18 cellular contexts compared by ENCODE assay signal in genomic region chr3:76222115-76222652, GRCh38.
"Had no signal": no experiment of that assay in that cellular context is flagged by ENCODE, and none has a peak within 500 bp of the region (broad histone marks: within the 10 kb centered on the region; RNA-seq: fewer than 3 reads in every experiment).

No MANE protein-coding gene starts in this region.

- H3K9me3 ChIP-seq: adrenal gland, suprapubic skin, transverse colon, uterus had no signal

- H3K27ac ChIP-seq: adrenal gland, cardiac muscle cell, dorsolateral prefrontal cortex, skin epidermis, suprapubic skin, transverse colon, uterus, VCaP had no signal

- ATAC-seq: activated T-cell treated with anti-CD3 and anti-CD28 coated beads, Interleukin-2, amount 50 U/mL, for 72 hours; left colon; right cardiac atrium; stimulated activated naive CD8-positive, alpha-beta T cell treated with anti-CD3 and anti-CD28 coated beads, Interleukin-15, amount 100 ng/mL, for 72 hours had no signal

- H3K4me3 ChIP-seq: adrenal gland, cardiac muscle cell, dorsolateral prefrontal cortex, lung, skin epidermis, suprapubic skin, transverse colon, uterus had no signal

- DNase-seq: activated CD4-positive, CD25-positive, alpha-beta regulatory T cell treated with anti-CD3 and anti-CD28 coated beads, Interleukin-2, amount 50 U/mL, for 72 hours; activated effector memory CD4-positive, alpha-beta T cell treated with anti-CD3 and anti-CD28 coated beads, Interleukin-2, amount 50 U/mL, for 16 hours; activated naive CD4-positive, alpha-beta T cell treated with anti-CD3 and anti-CD28 coated beads, Interleukin-2, amount 50 U/mL, for 16 hours; activated T-cell treated with anti-CD3 and anti-CD28 coated beads, Interleukin-2, amount 50 U/mL, for 72 hours; adrenal gland; dorsolateral prefrontal cortex; left colon; stimulated activated CD4-positive, alpha-beta T cell treated with anti-CD3 and anti-CD28 coated beads, Interleukin-15, amount 100 ng/mL, for 24 hours; stimulated activated CD4-positive, alpha-beta T cell treated with anti-CD3 and anti-CD28 coated beads, Interleukin-2, amount 100 ng/mL, for 48 hours; stimulated activated naive CD8-positive, alpha-beta T cell treated with anti-CD3 and anti-CD28 coated beads, Interleukin-15, amount 100 ng/mL, for 72 hours; transverse colon; uterus had no signal

- H3K27me3 ChIP-seq: adrenal gland, dorsolateral prefrontal cortex, suprapubic skin, transverse colon, uterus had no signal

- H3K36me3 ChIP-seq: adrenal gland, cardiac muscle cell, suprapubic skin, transverse colon, uterus had no signal

- H3K4me1 ChIP-seq: adrenal gland, suprapubic skin, transverse colon, uterus had no signal
